ENCODE assay signal across 1 cellular context in genomic region chr6:3418521-3419060, GRCh38.
TF ChIP-seq lines count a peak whose summit lies in the region.

No MANE protein-coding gene starts in this region.

TF ChIP-seq in HepG2, 621 proteins besides CTCF, POLR2A, EP300 and RAD21 (continued from another document and continues in another):
- TF ChIP-seq DZIP1 (CRISPR knock-in tag; IDR thresholded peaks at IDR 0.05) (0 out of 2 replicates have a peak, but pooled peaks have one; percentile 48), ISL2 (CRISPR knock-in tag; IDR thresholded peaks at IDR 0.05) (peak; percentile 57), ZBTB34 (CRISPR knock-in tag; IDR thresholded peaks at IDR 0.05) (0 out of 2 replicates have a peak, but pooled peaks have one; percentile 48), ZBTB4 (CRISPR knock-in tag; IDR thresholded peaks at IDR 0.05; ENCODE audit: borderline replicate concordance) (peak; percentile 92; the same call in 1 of the 2 replicates), THAP7 (CRISPR knock-in tag; IDR thresholded peaks at IDR 0.05) (0 out of 2 replicates have a peak, but pooled peaks have one; percentile 33), GATAD2A (CRISPR knock-in tag; IDR thresholded peaks at IDR 0.05) (peak; percentile 55), POGZ (CRISPR knock-in tag; IDR thresholded peaks at IDR 0.05) (0 out of 2 replicates have a peak, but pooled peaks have one; percentile 49), ZNF318 (CRISPR knock-in tag; IDR thresholded peaks at IDR 0.05) (0 out of 2 replicates have a peak, but pooled peaks have one; percentile 27), ZBTB33 (CRISPR knock-in tag; IDR thresholded peaks at IDR 0.05) (peak; percentile 98), NFKB2 (CRISPR knock-in tag; IDR thresholded peaks at IDR 0.05; ENCODE audit: borderline replicate concordance) (peak; percentile 35; the same call in 1 of the 2 replicates), GRHL1 (CRISPR knock-in tag; conservative IDR thresholded peaks at IDR 0.05) (no peak), RERE (CRISPR knock-in tag; IDR thresholded peaks at IDR 0.05; ENCODE audit: low read depth) (no peak), ZMYM4 (CRISPR knock-in tag; IDR thresholded peaks at IDR 0.05) (peak; percentile 64), CBX2 (IDR thresholded peaks at IDR 0.05; ENCODE audit: low read depth, low read length) (no peak), CBX2 (CRISPR knock-in tag; IDR thresholded peaks at IDR 0.05; ENCODE audit: low read depth) (no peak), CEBPB (IDR thresholded peaks at IDR 0.05; ENCODE audit: borderline replicate concordance, low read depth, low read length) (no peak), MBD4 (IDR thresholded peaks at IDR 0.05; ENCODE audit: borderline replicate concordance, low read length) (no peak), NAIF1 (CRISPR knock-in tag; IDR thresholded peaks at IDR 0.05; ENCODE audit: borderline replicate concordance) (0 out of 2 replicates have a peak, but pooled peaks have one; percentile 20)
